Comparison of ENCODE assay signal across 8 cellular contexts in the genomic region with DNA sequence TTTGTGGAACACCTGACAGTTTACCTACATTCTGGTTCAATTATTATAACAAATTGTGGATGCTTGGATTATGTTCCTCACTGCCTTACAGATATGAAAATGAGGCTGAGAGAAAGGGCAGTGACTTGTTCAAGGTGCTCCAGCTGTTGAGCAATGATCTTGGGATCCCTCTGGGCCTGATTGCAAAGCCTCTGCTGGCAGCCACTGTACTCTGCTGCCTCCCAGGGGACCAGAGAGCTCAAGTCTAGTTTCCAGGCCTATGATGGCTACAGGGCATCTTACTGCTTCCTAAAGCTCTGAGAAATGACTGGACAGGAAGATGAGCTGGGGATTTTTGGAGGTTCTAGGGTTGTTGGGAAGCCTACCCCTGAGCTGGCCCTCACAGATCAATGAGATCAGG. TPM values are rescaled to one million over a fixed set of nuclear protein-coding genes. Genes with fewer than 3 reads are reported as not detected.
A peak's percentile ranks its signal among the peaks of the same experiment; 100 is the strongest.
DNase-seq lines count a peak whose midpoint lies in the region; ATAC-seq, FAIRE-seq and TF ChIP-seq lines count a peak whose summit lies in the region.

No MANE protein-coding gene starts in this region.

- intact Hi-C loops in activated CD4-positive, alpha-beta T cell treated with anti-CD3 and anti-CD28 coated beads for 36 hours (cut with DNase I, micrococcal nuclease), result loop anchor here (1.0 to 5.0 kb wide), 7 partner anchors 37 to 189 kb away; partner anchors contain the start of genes EID1 (in 2 of the 2), CEP152 (in 1 of the 2) and COPS2 (in 1 of the 2)

- H3K36me3 Mint-ChIP-seq in activated CD4-positive, alpha-beta T cell treated with anti-CD3 and anti-CD28 coated beads for 36 hours (ENCODE audit: low read depth), result peaks cover 2% of the 10 kb centered on the region

- peaks cover 48% of the 10 kb centered on the region for H3K27me3 Mint-ChIP-seq in activated CD4-positive, alpha-beta T cell treated with anti-CD3 and anti-CD28 coated beads for 36 hours

- H3K4me3 ChIP-seq in NB4 (ENCODE audit: low read depth, low read length), result no peak overlapping the region
- H3K4me3 ChIP-seq in epithelial cell of esophagus (ENCODE audit: low read length), result no peak overlapping the region
- no peak overlapping the region for H3K4me3 ChIP-seq in small intestine (ENCODE audit: low read depth in 1 of 2, low read length in 2 of 2)

- no peak overlapping the region for H3K4me3 Mint-ChIP-seq in activated CD4-positive, alpha-beta T cell treated with anti-CD3 and anti-CD28 coated beads for 36 hours

- no peak for TF ChIP-seq POLR2A in NB4 (IDR thresholded peaks at IDR 0.05; ENCODE audit: extremely low read depth, insufficient read length)

- peak; percentile 59 for ATAC-seq in activated CD4-positive, alpha-beta T cell treated with anti-CD3 and anti-CD28 coated beads for 36 hours
- ATAC-seq in GM19455 (IDR thresholded peaks at IDR 0.05; ENCODE audit: unreplicated experiment), result no peak

- POLR2A ChIA-PET in activated CD4-positive, alpha-beta T cell treated with anti-CD3 and anti-CD28 coated beads for 36 hours (lab: Charles Lee), result interaction anchor here (1.4 kb wide), 1 partner anchor 10 kb away, joined by 4 read pairs; no protein-coding TSS in a partner anchor
- POLR2A ChIA-PET in HEK293T (lab: Yijun Ruan, JAX), result interaction anchor here (1.8 to 5.9 kb wide), 2 partner anchors 9 to 88 kb away, joined by 5 to 35 read pairs; partner anchors contain the start of gene EID1

- no peaks in the 10 kb centered on the region for H3K36me3 ChIP-seq in small intestine (ENCODE audit: control insufficient read depth in 2 of 2, insufficient read depth in 2 of 2, low read length in 2 of 2)

- peak; percentile 62 for DNase-seq in activated CD4-positive, alpha-beta T cell treated with anti-CD3 and anti-CD28 coated beads for 36 hours
- DNase-seq in activated CD4-positive, alpha-beta T cell treated with anti-CD3 and anti-CD28 coated beads for 1 hour, result no peak
- DNase-seq in HEK293T (ENCODE audit: extremely low spot score) (peak; percentile 8), NB4 (ENCODE audit: low read depth) (peak; percentile 93), epithelial cell of esophagus (ENCODE audit: low read depth) (peak; percentile 92), NCI-H1417 (lab: John Stamatoyannopoulos, UW) (no peak), small intestine (no peak)

- CTCF ChIA-PET in activated CD4-positive, alpha-beta T cell treated with anti-CD3 and anti-CD28 coated beads for 36 hours (lab: Charles Lee), result interaction anchor here (0.6 to 5.9 kb wide), 7 partner anchors 9 to 268 kb away, joined by 3 to 72 read pairs (median 4); partner anchors contain the start of gene EID1
- CTCF ChIA-PET in HEK293T (lab: Yijun Ruan, JAX), result interaction anchor here (1.2 to 3.8 kb wide), 3 partner anchors 10 to 248 kb away, joined by 5 to 29 read pairs (median 12); no protein-coding TSS in a partner anchor

- no peak overlapping the region for H3K27ac ChIP-seq in small intestine (ENCODE audit: low read depth in 1 of 2, low read length in 1 of 2)

- H3K27ac Mint-ChIP-seq in activated CD4-positive, alpha-beta T cell treated with anti-CD3 and anti-CD28 coated beads for 36 hours, result peak overlapping the region; percentile 74

- H3K27me3 ChIP-seq in small intestine (ENCODE audit: control insufficient read depth in 2 of 2, insufficient read depth in 2 of 2, low read length in 2 of 2), result peaks cover 0 to 4% of the 10 kb centered on the region in 2 donors

- TF ChIP-seq CTCF in NB4 (IDR thresholded peaks at IDR 0.05; ENCODE audit: low read depth, low read length) (no peak), epithelial cell of esophagus (IDR thresholded peaks at IDR 0.05; ENCODE audit: insufficient read depth, low read depth, low read length, missing control alignments) (peak; percentile 75)

- FAIRE-seq in small intestine (lab: Jason Lieb, UNC), result no peak

- H3K4me1 Mint-ChIP-seq in activated CD4-positive, alpha-beta T cell treated with anti-CD3 and anti-CD28 coated beads for 36 hours, result peaks cover 34% of the 10 kb centered on the region

- peaks cover 2% of the 10 kb centered on the region in 2 donors for H3K4me1 ChIP-seq in small intestine (ENCODE audit: control insufficient read depth in 2 of 2, insufficient read depth in 1 of 2, low read depth in 1 of 2, low read length in 1 of 2)

- no peaks in the 10 kb centered on the region for H3K9me3 ChIP-seq in small intestine (ENCODE audit: control insufficient read depth, low read depth)

- no peaks in the 10 kb centered on the region for H3K9me3 Mint-ChIP-seq in activated CD4-positive, alpha-beta T cell treated with anti-CD3 and anti-CD28 coated beads for 36 hours (ENCODE audit: low read depth)

TF ChIP-seq in HEK293T, 16 proteins besides CTCF, POLR2A, EP300 and RAD21:
- TF ChIP-seq CTBP1 (IDR thresholded peaks at IDR 0.05; ENCODE audit: borderline replicate concordance) (no peak), FOXA1 (IDR thresholded peaks at IDR 0.05) (no peak), FOXK2 (IDR thresholded peaks at IDR 0.05) (no peak), BHLHE40 (IDR thresholded peaks at IDR 0.05; ENCODE audit: borderline replicate concordance) (no peak), PKNOX1 (IDR thresholded peaks at IDR 0.05) (no peak), ZNF384 (IDR thresholded peaks at IDR 0.05) (no peak), SP1 (IDR thresholded peaks at IDR 0.05) (no peak), LEF1 (IDR thresholded peaks at IDR 0.05; ENCODE audit: borderline replicate concordance) (no peak), NFRKB (IDR thresholded peaks at IDR 0.05) (no peak), FOXM1 (IDR thresholded peaks at IDR 0.05; ENCODE audit: borderline replicate concordance) (no peak), TARDBP (IDR thresholded peaks at IDR 0.05) (no peak), ARNT (IDR thresholded peaks at IDR 0.05) (no peak), HDGF (IDR thresholded peaks at IDR 0.05; ENCODE audit: borderline replicate concordance) (no peak), ELF4 (IDR thresholded peaks at IDR 0.05) (no peak), L3MBTL2 (conservative IDR thresholded peaks at IDR 0.05) (no peak), SUZ12 (IDR thresholded peaks at IDR 0.05) (no peak)

RNA-seq across cellular contexts. Expression of gene SHC4, which starts 2.3 kb away (rescaled TPM):
- 1 to 10 TPM; 1.4 TPM for total RNA-seq in activated CD4-positive, alpha-beta T cell treated with anti-CD3 and anti-CD28 coated beads for 36 hours
- polyA plus RNA-seq in small intestine, result under 1 TPM in 1 of 3 donors, not detected in 2; 0.52 TPM

Comparison
In these comparisons a context has a peak if more than half of its experiments do, and no peak if none do; other contexts are left out.
1. DNase-seq: peak in activated CD4-positive, alpha-beta T cell treated with anti-CD3 and anti-CD28 coated beads for 36 hours (single experiment), HEK293T (single experiment), NB4 (single experiment) and epithelial cell of esophagus (single experiment); none in activated CD4-positive, alpha-beta T cell treated with anti-CD3 and anti-CD28 coated beads for 1 hour (single experiment), NCI-H1417 (0 of 3) and small intestine (single experiment).